Comparison of ENCODE assay signal across 8 cellular contexts in genomic region chr19:54190942-54191670, GRCh38. TPM values are rescaled to one million over a fixed set of nuclear protein-coding genes. Genes with fewer than 3 reads are reported as not detected.
DNase-seq lines count a peak whose midpoint lies in the region; ATAC-seq and TF ChIP-seq lines count a peak whose summit lies in the region.

Gene TSEN34, plus strand, starts transcription at chr19:54191308. Its CDS starts 57 bp downstream, at chr19:54191365.

- POLR2A ChIA-PET in CD4-positive, alpha-beta T cell (lab: Charles Lee), result interaction anchor here (0.6 to 5.8 kb wide), 15 partner anchors 10 to 1463 kb away, joined by 3 to 148 read pairs (median 7); partner anchors contain the start of genes CNOT3, LENG1, LENG8 and MYADM

- H3K36me3 ChIP-seq in mucosa of rectum (ENCODE audit: control insufficient read depth in 2 of 2, insufficient read depth in 2 of 2, low read length in 2 of 2), result peaks cover 12 to 22% of the 10 kb centered on the region in 2 donors

- TF ChIP-seq CTCF in CD4-positive, alpha-beta T cell (IDR thresholded peaks at IDR 0.05), result no peak

- peak within 1 kb of the TSS; percentile 77 to 91 for H3K4me3 ChIP-seq in mucosa of rectum (ENCODE audit: low read length in 2 of 2)

- intact Hi-C loops in CD4-positive, alpha-beta T cell (cut with DNase I, micrococcal nuclease), result loop anchor here (1.0 to 10.0 kb wide), 8 partner anchors 9 to 1464 kb away; partner anchors contain the start of genes MYADM (in 2 of the 2), RPS9 (in 2 of the 2), CNOT3 (in 1 of the 2) and LENG1 (in 1 of the 2)

- peak in 7 of 10 experiments; percentile 74 to 88 (median 85) for DNase-seq in CD4-positive, alpha-beta T cell
- DNase-seq in NCI-H774 (lab: John Stamatoyannopoulos, UW) (peak; percentile 88), epithelial cell of prostate (ENCODE audit: low read depth, low spot score) (no peak)
- DNase-seq in activated CD8-positive, alpha-beta memory T cell treated with anti-CD3 and anti-CD28 coated beads, Interleukin-2, amount 10 ng/mL, durations not matched to agents 7 days and 5 days, result peak; percentile 91
- peak; percentile 74 to 78 for DNase-seq in stimulated activated CD8-positive, alpha-beta memory T cell treated with anti-CD3 and anti-CD28 coated beads, Interleukin-7, amount 100 ng/mL, for 48 hours (ENCODE audit: extremely low read depth in 1 of 2, low read depth in 1 of 2)

- peaks cover 32 to 38% of the 10 kb centered on the region in 2 donors for H3K4me1 ChIP-seq in mucosa of rectum (ENCODE audit: control insufficient read depth in 2 of 2, insufficient read depth in 2 of 2, low read length in 2 of 2)

- no peaks in the 10 kb centered on the region for H3K9me3 Mint-ChIP-seq in CD4-positive, alpha-beta T cell
- H3K9me3 Mint-ChIP-seq in activated CD8-positive, alpha-beta memory T cell treated with anti-CD3 and anti-CD28 coated beads, Interleukin-2, amount 10 ng/mL, durations not matched to agents 7 days and 5 days (ENCODE audit: low read depth), result no peaks in the 10 kb centered on the region

- peak within 1 kb of the TSS; percentile 96 for H3K27ac Mint-ChIP-seq in CD4-positive, alpha-beta T cell
- H3K27ac Mint-ChIP-seq in activated CD8-positive, alpha-beta memory T cell treated with anti-CD3 and anti-CD28 coated beads, Interleukin-2, amount 10 ng/mL, durations not matched to agents 7 days and 5 days, result peak within 1 kb of the TSS; percentile 95

- H3K27ac ChIP-seq in CD4-positive, alpha-beta T cell (ENCODE audit: low read depth, low read length), result peak within 1 kb of the TSS; percentile 99
- H3K27ac ChIP-seq in epithelial cell of prostate (peak within 1 kb of the TSS; percentile 94), mucosa of rectum (ENCODE audit: low read depth in 2 of 2, low read length in 2 of 2) (peak within 1 kb of the TSS; percentile 100)

- peak within 1 kb of the TSS; percentile 90 for H3K4me3 Mint-ChIP-seq in CD4-positive, alpha-beta T cell
- H3K4me3 Mint-ChIP-seq in activated CD8-positive, alpha-beta memory T cell treated with anti-CD3 and anti-CD28 coated beads, Interleukin-2, amount 10 ng/mL, durations not matched to agents 7 days and 5 days, result peak within 1 kb of the TSS; percentile 80

- ATAC-seq in CD4-positive, alpha-beta T cell (ENCODE audit: poor library complexity), result peak; percentile 15
- peak; percentile 25 for ATAC-seq in GM19351 (IDR thresholded peaks at IDR 0.05; ENCODE audit: unreplicated experiment)
- ATAC-seq in HG03460 (IDR thresholded peaks at IDR 0.05; ENCODE audit: unreplicated experiment), result peak; percentile 19
- ATAC-seq in activated CD8-positive, alpha-beta memory T cell treated with anti-CD3 and anti-CD28 coated beads, Interleukin-2, amount 10 ng/mL, durations not matched to agents 7 days and 5 days, result peak; percentile 35

- peaks cover 40% of the 10 kb centered on the region for H3K36me3 Mint-ChIP-seq in CD4-positive, alpha-beta T cell (ENCODE audit: low read depth)
- H3K36me3 Mint-ChIP-seq in activated CD8-positive, alpha-beta memory T cell treated with anti-CD3 and anti-CD28 coated beads, Interleukin-2, amount 10 ng/mL, durations not matched to agents 7 days and 5 days, result peaks cover 17% of the 10 kb centered on the region

- CTCF ChIA-PET in CD4-positive, alpha-beta T cell (lab: Charles Lee), result interaction anchor here (0.9 to 2.6 kb wide), 3 partner anchors 9 to 23 kb away, joined by 3 to 19 read pairs (median 10); partner anchors contain the start of gene RPS9
- CTCF ChIA-PET in activated CD8-positive, alpha-beta memory T cell treated with anti-CD3 and anti-CD28 coated beads, Interleukin-2, amount 10 ng/mL, durations not matched to agents 7 days and 5 days (lab: Charles Lee), result interaction anchor here (0.6 to 5.1 kb wide), 6 partner anchors 9 to 75 kb away, joined by 3 to 33 read pairs (median 4); partner anchors contain the start of genes CNOT3, LENG1 and RPS9

- no peaks in the 10 kb centered on the region for H3K9me3 ChIP-seq in CD4-positive, alpha-beta T cell (ENCODE audit: control insufficient read depth, low read length)
- H3K9me3 ChIP-seq in mucosa of rectum (ENCODE audit: control insufficient read depth in 2 of 2, low read length in 2 of 2), result no peaks in the 10 kb centered on the region

- H3K27me3 Mint-ChIP-seq in CD4-positive, alpha-beta T cell, result no peaks in the 10 kb centered on the region
- no peaks in the 10 kb centered on the region for H3K27me3 Mint-ChIP-seq in activated CD8-positive, alpha-beta memory T cell treated with anti-CD3 and anti-CD28 coated beads, Interleukin-2, amount 10 ng/mL, durations not matched to agents 7 days and 5 days

- no peaks in the 10 kb centered on the region for H3K27me3 ChIP-seq in CD4-positive, alpha-beta T cell (ENCODE audit: control insufficient read depth, insufficient read depth, low read length)
- no peaks in the 10 kb centered on the region for H3K27me3 ChIP-seq in mucosa of rectum (ENCODE audit: control insufficient read depth in 2 of 2, insufficient read depth in 2 of 2, low read length in 2 of 2)

- peaks cover 37% of the 10 kb centered on the region for H3K4me1 Mint-ChIP-seq in CD4-positive, alpha-beta T cell (ENCODE audit: low read depth)
- peaks cover 38% of the 10 kb centered on the region for H3K4me1 Mint-ChIP-seq in activated CD8-positive, alpha-beta memory T cell treated with anti-CD3 and anti-CD28 coated beads, Interleukin-2, amount 10 ng/mL, durations not matched to agents 7 days and 5 days

- peak within 1 kb of the TSS; percentile 94 to 98 for H3K9ac ChIP-seq in mucosa of rectum (ENCODE audit: low read depth in 1 of 2, low read length in 2 of 2)

RNA-seq across cellular contexts. Expression of gene TSEN34, which starts in this region (rescaled TPM):
- 1 to 10 TPM; 8.4 to 8.6 TPM for total RNA-seq in CD4-positive, alpha-beta T cell
- total RNA-seq in activated CD8-positive, alpha-beta memory T cell treated with anti-CD3 and anti-CD28 coated beads, Interleukin-2, amount 10 ng/mL, durations not matched to agents 7 days and 5 days, result 10 to 100 TPM; 11.4 to 13.5 TPM
